In the genomic region with DNA sequence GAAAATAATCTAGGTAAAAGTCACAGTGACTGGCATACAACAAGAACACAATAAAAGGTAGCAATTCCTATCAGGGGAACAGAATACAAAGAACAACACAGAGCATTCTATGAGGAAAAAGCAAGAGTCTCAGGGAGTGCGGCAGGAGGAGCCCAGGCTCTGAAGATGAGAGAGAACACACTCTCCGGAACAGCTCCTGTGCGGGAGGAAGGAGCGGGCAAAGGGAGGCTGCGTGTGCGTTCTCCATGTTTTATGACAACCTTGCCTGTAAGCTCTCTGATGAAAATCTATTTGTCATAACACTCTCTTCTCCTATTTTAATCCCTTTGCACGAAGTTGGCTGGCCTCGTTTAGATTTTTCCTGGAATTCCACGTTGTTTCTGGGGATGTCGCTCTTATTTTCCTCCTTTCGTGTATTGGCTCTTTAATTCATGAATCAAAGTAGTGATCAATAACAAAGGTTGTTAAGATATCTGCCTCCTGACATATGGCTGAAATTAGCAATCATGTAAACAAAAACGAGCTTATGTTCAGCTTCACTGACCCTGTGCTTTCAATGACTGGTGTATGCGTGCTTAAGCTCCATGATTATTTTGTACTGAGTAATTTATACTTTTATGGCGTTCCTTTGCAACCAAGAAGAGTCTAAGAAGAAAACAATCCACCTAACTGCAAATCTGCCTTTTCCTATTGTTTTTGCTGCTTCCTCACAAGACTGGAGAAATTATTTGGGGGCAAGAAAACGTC, we compare ENCODE assay signal across 16 cellular contexts.
A peak's percentile ranks its signal among the peaks of the same experiment; 100 is the strongest.
DNase-seq lines count a peak whose midpoint lies in the region; FAIRE-seq and TF ChIP-seq lines count a peak whose summit lies in the region.
"Had no signal": no experiment of that assay in that cellular context is flagged by ENCODE, and none has a peak within 500 bp of the region (broad histone marks: within the 10 kb centered on the region; RNA-seq: fewer than 3 reads in every experiment).

No MANE protein-coding gene starts in this region.

- no peak overlapping the region for H2BK12ac ChIP-seq in trophoblast cell (ENCODE audit: low read length)

- peak overlapping the region; percentile 42 for H3K4me3 ChIP-seq in GM23248
- no peak overlapping the region for H3K4me3 ChIP-seq in trophoblast cell (ENCODE audit: low read depth, low read length)
- H3K4me3 ChIP-seq: PC-9, SJCRH30 had no signal

- DNase-seq in AG08395 (ENCODE audit: low spot score), result peak; percentile 29
- peak; percentile 53 for DNase-seq in GM23248
- DNase-seq in fibroblast of gingiva (ENCODE audit: low read depth), result peak; percentile 57
- peak; percentile 8 for DNase-seq in putamen (ENCODE audit: low spot score)
- DNase-seq in trophoblast cell, result no peak
- no peak for DNase-seq in NCI-H2107 (lab: John Stamatoyannopoulos, UW)
- no peak for DNase-seq in GM12891 (ENCODE audit: insufficient read length, low spot score)
- DNase-seq: Caco-2; CD4-positive, CD25-positive, alpha-beta regulatory T cell; DMS79; HCEC 1CT; NCI-H187 treated with DMSO at 0.1 percent for 48 hours; NCI-H774; PC-9; SJCRH30 had no signal

- H3K27ac ChIP-seq in GM23248 (peak overlapping the region; percentile 33), trophoblast cell (ENCODE audit: low read depth, low read length) (no peak overlapping the region)
- H3K27ac ChIP-seq: PC-9, SJCRH30 had no signal

- H4K91ac ChIP-seq in trophoblast cell (ENCODE audit: low read depth, low read length), result no peak overlapping the region

- TF ChIP-seq POLR2A in GM12891 (IDR thresholded peaks at IDR 0.05; ENCODE audit: low read depth, low read length), result no peak

- no peak overlapping the region for H3K18ac ChIP-seq in trophoblast cell (ENCODE audit: low read length)

- WGBS in GM23248 (ENCODE audit: low coverage in 1 of 2, low lambda C conversion rate in 2 of 2, missing lambda C conversion rate in 2 of 2), 2 experiments, result 26 to 30% methylated on average over 15 of the region's 15 CpGs
- WGBS in trophoblast cell (ENCODE audit: extremely low coverage, insufficient coverage, insufficient read length), result no CpG with 5 or more reads among the region's 15 CpGs

- peaks cover 12% of the 10 kb centered on the region for H3K4me1 ChIP-seq in GM23248 (ENCODE audit: insufficient read depth)
- no peaks in the 10 kb centered on the region for H3K4me1 ChIP-seq in trophoblast cell (ENCODE audit: control insufficient read depth in 1 of 2, insufficient read depth in 2 of 2, low read length in 2 of 2)
- H3K4me1 ChIP-seq: Caco-2, SJCRH30 had no signal

- no peaks in the 10 kb centered on the region for H4K20me1 ChIP-seq in GM23248 (ENCODE audit: insufficient read depth)

- no peak overlapping the region for H4K12ac ChIP-seq in trophoblast cell (ENCODE audit: low read depth, low read length)

- no peak overlapping the region for H2BK5ac ChIP-seq in trophoblast cell (ENCODE audit: low read depth, low read length, poor library complexity)

- H3K79me2 ChIP-seq in GM23248 (ENCODE audit: insufficient read depth) (peaks cover 97% of the 10 kb centered on the region), trophoblast cell (ENCODE audit: control insufficient read depth, insufficient read depth, low read length, poor library complexity) (no peaks in the 10 kb centered on the region)

- no peaks in the 10 kb centered on the region for H3K79me1 ChIP-seq in trophoblast cell (ENCODE audit: low read length)

- no peak overlapping the region for H4K8ac ChIP-seq in trophoblast cell (ENCODE audit: low read depth, low read length)

- no peak overlapping the region for H3K23ac ChIP-seq in trophoblast cell (ENCODE audit: low read length)

- no peak overlapping the region for H2AK5ac ChIP-seq in trophoblast cell (ENCODE audit: low read length)

- FAIRE-seq in GM12891 (lab: Jason Lieb, UNC), result no peak
- FAIRE-seq: A204.1 had no signal

- H3K4ac ChIP-seq in trophoblast cell (ENCODE audit: low read depth, low read length), result no peak overlapping the region

- H3K4me2 ChIP-seq in GM23248 (ENCODE audit: unreplicated experiment) (peak overlapping the region; percentile 41), trophoblast cell (ENCODE audit: low read length) (no peak overlapping the region)
- H3K4me2 ChIP-seq: PC-9 had no signal

- H3K14ac ChIP-seq in trophoblast cell (ENCODE audit: low read length), result no peak overlapping the region

- H3K9ac ChIP-seq in GM23248 (peak overlapping the region; percentile 56), trophoblast cell (ENCODE audit: low read length) (no peak overlapping the region)

- no peaks in the 10 kb centered on the region for H3K9me3 ChIP-seq in GM23248 (ENCODE audit: low read depth)
- peaks cover 4% of the 10 kb centered on the region for H3K9me3 ChIP-seq in trophoblast cell (ENCODE audit: insufficient read depth, low read depth, low read length)
- H3K9me3 ChIP-seq: Caco-2, SJCRH30 had no signal

- H3F3A ChIP-seq in GM23248 (ENCODE audit: insufficient read depth), result peaks cover 18% of the 10 kb centered on the region

- H3K36me3 ChIP-seq in GM23248 (ENCODE audit: low read depth), result no peaks in the 10 kb centered on the region
- peaks cover 0 to 2% of the 10 kb centered on the region in 2 experiments for H3K36me3 ChIP-seq in trophoblast cell (ENCODE audit: control insufficient read depth in 1 of 2, insufficient read depth in 2 of 2, low read length in 2 of 2)
- H3K36me3 ChIP-seq: SJCRH30 had no signal

- H3K27me3 ChIP-seq in GM23248 (replicated peaks; ENCODE audit: insufficient read depth), result no peaks in the 10 kb centered on the region
- H3K27me3 ChIP-seq in trophoblast cell (ENCODE audit: insufficient read depth, low read length), result no peaks in the 10 kb centered on the region
- H3K27me3 ChIP-seq: SJCRH30 had no signal

- H3K9me2 ChIP-seq in GM23248 (ENCODE audit: insufficient read depth), result no peaks in the 10 kb centered on the region

- no peak overlapping the region for H2BK120ac ChIP-seq in trophoblast cell (ENCODE audit: insufficient read depth, low read length, poor library complexity)

- in situ Hi-C loops in GM23248 (cut with MboI), result no loop called here

- H2AFZ ChIP-seq in GM23248, result peak overlapping the region; percentile 20
- no peak overlapping the region for H2AFZ ChIP-seq in trophoblast cell (ENCODE audit: insufficient read depth, low read length, poor library complexity)
- H2AFZ ChIP-seq: PC-9 had no signal

TF ChIP-seq in GM12891, 5 proteins besides CTCF, POLR2A, EP300 and RAD21:
- no peak for TF ChIP-seq SPI1 (IDR thresholded peaks at IDR 0.05; ENCODE audit: low read depth, low read length)
- TF ChIP-seq POLR2AphosphoS5 (IDR thresholded peaks at IDR 0.05; ENCODE audit: low read depth, low read length), result no peak
- TF ChIP-seq TAF1 (IDR thresholded peaks at IDR 0.05; ENCODE audit: low read depth, low read length), result no peak

Comparison
In these comparisons a context has a peak if more than half of its experiments do, and no peak if none do; other contexts are left out.
1. DNase-seq: peak in AG08395 (single experiment), GM23248 (single experiment), fibroblast of gingiva (single experiment) and putamen (single experiment); none in trophoblast cell (0 of 2), NCI-H2107 (single experiment) and GM12891 (single experiment).